ENCODE assay signal across 1 cellular context in the genomic region with DNA sequence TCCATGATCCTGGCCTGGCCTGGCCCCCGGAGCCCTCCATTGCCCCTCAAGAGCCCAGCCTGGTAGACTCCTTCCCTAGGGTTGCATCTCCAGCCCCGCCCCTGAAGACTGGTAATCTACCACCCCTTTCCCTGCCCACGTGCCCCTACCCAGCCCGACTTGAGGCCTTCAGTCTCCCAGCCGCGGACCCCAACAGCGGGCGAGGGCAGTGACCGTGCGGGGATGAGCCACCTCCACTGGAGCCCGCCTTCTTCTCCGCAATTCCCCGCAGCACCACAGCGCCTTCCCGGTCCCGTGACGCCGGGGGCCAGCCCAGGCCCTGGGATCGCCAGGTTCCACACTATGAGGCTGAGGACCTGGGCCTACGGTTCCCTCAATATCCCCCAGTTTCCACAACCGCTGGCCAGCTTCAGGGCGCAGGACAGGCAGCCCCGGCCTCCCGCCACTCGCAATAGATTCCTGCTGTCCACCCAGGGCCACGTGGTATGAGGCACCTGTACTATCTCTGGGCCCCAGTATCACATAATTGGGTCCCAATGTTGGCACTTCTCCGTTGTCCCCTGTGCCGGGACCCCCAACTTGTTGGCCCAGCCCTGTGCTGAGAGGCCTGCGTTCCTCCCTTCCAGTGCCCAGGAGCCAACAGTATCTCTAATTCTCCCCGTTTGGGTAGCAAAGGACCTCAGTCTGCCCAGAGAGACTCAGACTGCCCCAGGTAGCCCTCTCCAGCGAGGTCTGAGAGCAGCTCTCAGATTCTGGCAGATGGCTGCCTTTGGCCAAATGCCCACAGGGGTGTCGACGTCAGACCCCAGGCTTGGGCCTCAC.
TF ChIP-seq lines count a peak whose summit lies in the region.

No MANE protein-coding gene starts in this region.

TF ChIP-seq in WTC11, 78 proteins besides CTCF, POLR2A, EP300 and RAD21 (continued from another document):
- TF ChIP-seq, protein P1, sequence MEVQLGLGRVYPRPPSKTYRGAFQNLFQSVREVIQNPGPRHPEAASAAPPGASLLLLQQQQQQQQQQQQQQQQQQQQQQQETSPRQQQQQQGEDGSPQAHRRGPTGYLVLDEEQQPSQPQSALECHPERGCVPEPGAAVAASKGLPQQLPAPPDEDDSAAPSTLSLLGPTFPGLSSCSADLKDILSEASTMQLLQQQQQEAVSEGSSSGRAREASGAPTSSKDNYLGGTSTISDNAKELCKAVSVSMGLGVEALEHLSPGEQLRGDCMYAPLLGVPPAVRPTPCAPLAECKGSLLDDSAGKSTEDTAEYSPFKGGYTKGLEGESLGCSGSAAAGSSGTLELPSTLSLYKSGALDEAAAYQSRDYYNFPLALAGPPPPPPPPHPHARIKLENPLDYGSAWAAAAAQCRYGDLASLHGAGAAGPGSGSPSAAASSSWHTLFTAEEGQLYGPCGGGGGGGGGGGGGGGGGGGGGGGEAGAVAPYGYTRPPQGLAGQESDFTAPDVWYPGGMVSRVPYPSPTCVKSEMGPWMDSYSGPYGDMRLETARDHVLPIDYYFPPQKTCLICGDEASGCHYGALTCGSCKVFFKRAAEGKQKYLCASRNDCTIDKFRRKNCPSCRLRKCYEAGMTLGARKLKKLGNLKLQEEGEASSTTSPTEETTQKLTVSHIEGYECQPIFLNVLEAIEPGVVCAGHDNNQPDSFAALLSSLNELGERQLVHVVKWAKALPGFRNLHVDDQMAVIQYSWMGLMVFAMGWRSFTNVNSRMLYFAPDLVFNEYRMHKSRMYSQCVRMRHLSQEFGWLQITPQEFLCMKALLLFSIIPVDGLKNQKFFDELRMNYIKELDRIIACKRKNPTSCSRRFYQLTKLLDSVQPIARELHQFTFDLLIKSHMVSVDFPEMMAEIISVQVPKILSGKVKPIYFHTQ (CRISPR knock-in tag; IDR thresholded peaks at IDR 0.05): no peak
- TF ChIP-seq ZNF423 (CRISPR knock-in tag; IDR thresholded peaks at IDR 0.05) (no peak), ZBTB21 (CRISPR knock-in tag; IDR thresholded peaks at IDR 0.05; ENCODE audit: borderline replicate concordance) (no peak), GRHL2 (CRISPR knock-in tag; IDR thresholded peaks at IDR 0.05; ENCODE audit: insufficient replicate concordance, severe bottlenecking) (no peak), ZNF317 (CRISPR knock-in tag; IDR thresholded peaks at IDR 0.05; ENCODE audit: borderline replicate concordance, low read depth) (no peak), RELA (CRISPR knock-in tag; IDR thresholded peaks at IDR 0.05; ENCODE audit: borderline replicate concordance) (peak; percentile 41; the same call in 1 of the 2 replicates)
- TF ChIP-seq, protein P2, sequence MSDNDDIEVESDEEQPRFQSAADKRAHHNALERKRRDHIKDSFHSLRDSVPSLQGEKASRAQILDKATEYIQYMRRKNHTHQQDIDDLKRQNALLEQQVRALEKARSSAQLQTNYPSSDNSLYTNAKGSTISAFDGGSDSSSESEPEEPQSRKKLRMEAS (CRISPR knock-in tag; IDR thresholded peaks at IDR 0.05): peak; percentile 72
- TF ChIP-seq, protein P3, sequence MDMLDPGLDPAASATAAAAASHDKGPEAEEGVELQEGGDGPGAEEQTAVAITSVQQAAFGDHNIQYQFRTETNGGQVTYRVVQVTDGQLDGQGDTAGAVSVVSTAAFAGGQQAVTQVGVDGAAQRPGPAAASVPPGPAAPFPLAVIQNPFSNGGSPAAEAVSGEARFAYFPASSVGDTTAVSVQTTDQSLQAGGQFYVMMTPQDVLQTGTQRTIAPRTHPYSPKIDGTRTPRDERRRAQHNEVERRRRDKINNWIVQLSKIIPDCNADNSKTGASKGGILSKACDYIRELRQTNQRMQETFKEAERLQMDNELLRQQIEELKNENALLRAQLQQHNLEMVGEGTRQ (CRISPR knock-in tag; IDR thresholded peaks at IDR 0.05): 0 out of 2 replicates have a peak, but pooled peaks have one; percentile 18
- TF ChIP-seq, protein P4, sequence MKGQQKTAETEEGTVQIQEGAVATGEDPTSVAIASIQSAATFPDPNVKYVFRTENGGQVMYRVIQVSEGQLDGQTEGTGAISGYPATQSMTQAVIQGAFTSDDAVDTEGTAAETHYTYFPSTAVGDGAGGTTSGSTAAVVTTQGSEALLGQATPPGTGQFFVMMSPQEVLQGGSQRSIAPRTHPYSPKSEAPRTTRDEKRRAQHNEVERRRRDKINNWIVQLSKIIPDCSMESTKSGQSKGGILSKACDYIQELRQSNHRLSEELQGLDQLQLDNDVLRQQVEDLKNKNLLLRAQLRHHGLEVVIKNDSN (CRISPR knock-in tag; IDR thresholded peaks at IDR 0.05): no peak
- TF ChIP-seq, protein P5, sequence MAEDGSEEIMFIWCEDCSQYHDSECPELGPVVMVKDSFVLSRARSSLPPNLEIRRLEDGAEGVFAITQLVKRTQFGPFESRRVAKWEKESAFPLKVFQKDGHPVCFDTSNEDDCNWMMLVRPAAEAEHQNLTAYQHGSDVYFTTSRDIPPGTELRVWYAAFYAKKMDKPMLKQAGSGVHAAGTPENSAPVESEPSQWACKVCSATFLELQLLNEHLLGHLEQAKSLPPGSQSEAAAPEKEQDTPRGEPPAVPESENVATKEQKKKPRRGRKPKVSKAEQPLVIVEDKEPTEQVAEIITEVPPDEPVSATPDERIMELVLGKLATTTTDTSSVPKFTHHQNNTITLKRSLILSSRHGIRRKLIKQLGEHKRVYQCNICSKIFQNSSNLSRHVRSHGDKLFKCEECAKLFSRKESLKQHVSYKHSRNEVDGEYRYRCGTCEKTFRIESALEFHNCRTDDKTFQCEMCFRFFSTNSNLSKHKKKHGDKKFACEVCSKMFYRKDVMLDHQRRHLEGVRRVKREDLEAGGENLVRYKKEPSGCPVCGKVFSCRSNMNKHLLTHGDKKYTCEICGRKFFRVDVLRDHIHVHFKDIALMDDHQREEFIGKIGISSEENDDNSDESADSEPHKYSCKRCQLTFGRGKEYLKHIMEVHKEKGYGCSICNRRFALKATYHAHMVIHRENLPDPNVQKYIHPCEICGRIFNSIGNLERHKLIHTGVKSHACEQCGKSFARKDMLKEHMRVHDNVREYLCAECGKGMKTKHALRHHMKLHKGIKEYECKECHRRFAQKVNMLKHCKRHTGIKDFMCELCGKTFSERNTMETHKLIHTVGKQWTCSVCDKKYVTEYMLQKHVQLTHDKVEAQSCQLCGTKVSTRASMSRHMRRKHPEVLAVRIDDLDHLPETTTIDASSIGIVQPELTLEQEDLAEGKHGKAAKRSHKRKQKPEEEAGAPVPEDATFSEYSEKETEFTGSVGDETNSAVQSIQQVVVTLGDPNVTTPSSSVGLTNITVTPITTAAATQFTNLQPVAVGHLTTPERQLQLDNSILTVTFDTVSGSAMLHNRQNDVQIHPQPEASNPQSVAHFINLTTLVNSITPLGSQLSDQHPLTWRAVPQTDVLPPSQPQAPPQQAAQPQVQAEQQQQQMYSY (CRISPR knock-in tag; IDR thresholded peaks at IDR 0.05): peak; percentile 81
- TF ChIP-seq, protein P6, sequence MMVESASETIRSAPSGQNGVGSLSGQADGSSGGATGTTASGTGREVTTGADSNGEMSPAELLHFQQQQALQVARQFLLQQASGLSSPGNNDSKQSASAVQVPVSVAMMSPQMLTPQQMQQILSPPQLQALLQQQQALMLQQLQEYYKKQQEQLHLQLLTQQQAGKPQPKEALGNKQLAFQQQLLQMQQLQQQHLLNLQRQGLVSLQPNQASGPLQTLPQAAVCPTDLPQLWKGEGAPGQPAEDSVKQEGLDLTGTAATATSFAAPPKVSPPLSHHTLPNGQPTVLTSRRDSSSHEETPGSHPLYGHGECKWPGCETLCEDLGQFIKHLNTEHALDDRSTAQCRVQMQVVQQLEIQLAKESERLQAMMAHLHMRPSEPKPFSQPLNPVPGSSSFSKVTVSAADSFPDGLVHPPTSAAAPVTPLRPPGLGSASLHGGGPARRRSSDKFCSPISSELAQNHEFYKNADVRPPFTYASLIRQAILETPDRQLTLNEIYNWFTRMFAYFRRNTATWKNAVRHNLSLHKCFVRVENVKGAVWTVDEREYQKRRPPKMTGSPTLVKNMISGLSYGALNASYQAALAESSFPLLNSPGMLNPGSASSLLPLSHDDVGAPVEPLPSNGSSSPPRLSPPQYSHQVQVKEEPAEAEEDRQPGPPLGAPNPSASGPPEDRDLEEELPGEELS (CRISPR knock-in tag; IDR thresholded peaks at IDR 0.05): 0 out of 2 replicates have a peak, but pooled peaks have one; percentile 24
- TF ChIP-seq, protein P7, sequence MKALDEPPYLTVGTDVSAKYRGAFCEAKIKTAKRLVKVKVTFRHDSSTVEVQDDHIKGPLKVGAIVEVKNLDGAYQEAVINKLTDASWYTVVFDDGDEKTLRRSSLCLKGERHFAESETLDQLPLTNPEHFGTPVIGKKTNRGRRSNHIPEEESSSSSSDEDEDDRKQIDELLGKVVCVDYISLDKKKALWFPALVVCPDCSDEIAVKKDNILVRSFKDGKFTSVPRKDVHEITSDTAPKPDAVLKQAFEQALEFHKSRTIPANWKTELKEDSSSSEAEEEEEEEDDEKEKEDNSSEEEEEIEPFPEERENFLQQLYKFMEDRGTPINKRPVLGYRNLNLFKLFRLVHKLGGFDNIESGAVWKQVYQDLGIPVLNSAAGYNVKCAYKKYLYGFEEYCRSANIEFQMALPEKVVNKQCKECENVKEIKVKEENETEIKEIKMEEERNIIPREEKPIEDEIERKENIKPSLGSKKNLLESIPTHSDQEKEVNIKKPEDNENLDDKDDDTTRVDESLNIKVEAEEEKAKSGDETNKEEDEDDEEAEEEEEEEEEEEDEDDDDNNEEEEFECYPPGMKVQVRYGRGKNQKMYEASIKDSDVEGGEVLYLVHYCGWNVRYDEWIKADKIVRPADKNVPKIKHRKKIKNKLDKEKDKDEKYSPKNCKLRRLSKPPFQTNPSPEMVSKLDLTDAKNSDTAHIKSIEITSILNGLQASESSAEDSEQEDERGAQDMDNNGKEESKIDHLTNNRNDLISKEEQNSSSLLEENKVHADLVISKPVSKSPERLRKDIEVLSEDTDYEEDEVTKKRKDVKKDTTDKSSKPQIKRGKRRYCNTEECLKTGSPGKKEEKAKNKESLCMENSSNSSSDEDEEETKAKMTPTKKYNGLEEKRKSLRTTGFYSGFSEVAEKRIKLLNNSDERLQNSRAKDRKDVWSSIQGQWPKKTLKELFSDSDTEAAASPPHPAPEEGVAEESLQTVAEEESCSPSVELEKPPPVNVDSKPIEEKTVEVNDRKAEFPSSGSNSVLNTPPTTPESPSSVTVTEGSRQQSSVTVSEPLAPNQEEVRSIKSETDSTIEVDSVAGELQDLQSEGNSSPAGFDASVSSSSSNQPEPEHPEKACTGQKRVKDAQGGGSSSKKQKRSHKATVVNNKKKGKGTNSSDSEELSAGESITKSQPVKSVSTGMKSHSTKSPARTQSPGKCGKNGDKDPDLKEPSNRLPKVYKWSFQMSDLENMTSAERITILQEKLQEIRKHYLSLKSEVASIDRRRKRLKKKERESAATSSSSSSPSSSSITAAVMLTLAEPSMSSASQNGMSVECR (CRISPR knock-in tag; IDR thresholded peaks at IDR 0.05; ENCODE audit: borderline replicate concordance): no peak
